32 cellular contexts compared by ENCODE assay signal in genomic region chr11:37718431-37718999, GRCh38.
DNase-seq lines count a peak whose midpoint lies in the region; FAIRE-seq and TF ChIP-seq lines count a peak whose summit lies in the region.
"Had no signal": no experiment of that assay in that cellular context is flagged by ENCODE, and none has a peak within 500 bp of the region (broad histone marks: within the 10 kb centered on the region; RNA-seq: fewer than 3 reads in every experiment).

No MANE protein-coding gene starts in this region.

- no peaks in the 10 kb centered on the region for H3K9me3 ChIP-seq in breast epithelium
- no peaks in the 10 kb centered on the region for H3K9me3 ChIP-seq in mammary epithelial cell (replicated peaks; ENCODE audit: insufficient read depth, low read length)
- H3K9me3 ChIP-seq: psoas muscle had no signal

- H3K27me3 ChIP-seq in breast epithelium: no peaks in the 10 kb centered on the region
- no peaks in the 10 kb centered on the region for H3K27me3 ChIP-seq in mammary epithelial cell (ENCODE audit: insufficient read depth, low read length)
- H3K27me3 ChIP-seq: MG63 had no signal

- TF ChIP-seq POLR2A in breast epithelium (IDR thresholded peaks at IDR 0.05): no peak
- TF ChIP-seq POLR2A in GM12892 (IDR thresholded peaks at IDR 0.05; ENCODE audit: low read depth, low read length): no peak

- no peak overlapping the region for H3K9ac ChIP-seq in mammary epithelial cell (ENCODE audit: insufficient read depth, low read length)
- H3K9ac ChIP-seq: GM23248 had no signal

- dilution Hi-C loops in mammary epithelial cell (cut with HindIII; ENCODE audit: low sequenced_read_pairs): no loop called here

- no peaks in the 10 kb centered on the region for H3K4me1 ChIP-seq in breast epithelium
- no peaks in the 10 kb centered on the region for H3K4me1 ChIP-seq in mammary epithelial cell (ENCODE audit: insufficient read depth, low read length)
- H3K4me1 ChIP-seq: psoas muscle had no signal

- H3K4me3 ChIP-seq in breast epithelium (no peak overlapping the region), mammary epithelial cell (replicated peaks in 1 of 3; ENCODE audit: insufficient read depth in 1 of 3, low read depth in 2 of 3, low read length in 3 of 3) (no peak overlapping the region), foreskin fibroblast (ENCODE audit: low read depth in 1 of 2, low read length in 2 of 2) (no peak overlapping the region)
- H3K4me3 ChIP-seq: GM23248, K562, lung, MG63, psoas muscle had no signal

- 88% methylated on average over 1 of the region's 1 CpG for WGBS in mammary epithelial cell (ENCODE audit: low coverage, missing lambda C conversion rate)

- H3K4me2 ChIP-seq in mammary epithelial cell (ENCODE audit: insufficient read depth, low read depth, low read length): no peak overlapping the region

- H3K9me3 Mint-ChIP-seq in MCF 10A (ENCODE audit: unreplicated experiment): no peaks in the 10 kb centered on the region
- H3K9me3 Mint-ChIP-seq: HFFc6, natural killer cell, type B pancreatic cell had no signal

- H2AFZ ChIP-seq in mammary epithelial cell (ENCODE audit: low read depth, low read length): no peak overlapping the region
- H2AFZ ChIP-seq: GM23248 had no signal

- H3K27ac ChIP-seq in breast epithelium: no peak overlapping the region
- H3K27ac ChIP-seq in mammary epithelial cell (ENCODE audit: insufficient read depth, low read depth, low read length): no peak overlapping the region
- H3K27ac ChIP-seq: GM23248, psoas muscle, WERI-Rb-1 had no signal

- no peak for FAIRE-seq in GM12892 (lab: Jason Lieb, UNC)
- FAIRE-seq: K562, RCC 7860 had no signal

- H3K4me1 Mint-ChIP-seq in MCF 10A (ENCODE audit: insufficient read depth, unreplicated experiment): no peaks in the 10 kb centered on the region
- H3K4me1 Mint-ChIP-seq: CD4-positive, CD25-positive, alpha-beta regulatory T cell; natural killer cell; stimulated activated naive B cell treated with anti-CD40 and anti-IgM and Interleukin-4, amounts not matched to agents 10 μg/mL and 1 μg/mL and 100 μg/mL, for 72 hours had no signal

- BruUV-seq in MCF 10A (replicated peaks; lab: Mats Ljungman, UMichigan): no TSS peak
- no TSS peak for BruUV-seq in mammary epithelial cell (replicated peaks; lab: Mats Ljungman, UMichigan)

- H4K20me1 ChIP-seq in mammary epithelial cell (ENCODE audit: insufficient read depth, low read length): no peaks in the 10 kb centered on the region

- CTCF ChIA-PET in MCF 10A (lab: Yijun Ruan, JAX): no interaction called here
- CTCF ChIA-PET in mammary epithelial cell (lab: Charles Lee; ENCODE audit: low non-redundant PET): no interaction called here

- H3K27me3 Mint-ChIP-seq in MCF 10A (ENCODE audit: insufficient read depth, unreplicated experiment): no peaks in the 10 kb centered on the region
- H3K27me3 Mint-ChIP-seq: CD4-positive, CD25-positive, alpha-beta regulatory T cell; stimulated activated naive B cell treated with anti-CD40 and anti-IgM and Interleukin-4, amounts not matched to agents 10 μg/mL and 1 μg/mL and 100 μg/mL, for 72 hours; type B pancreatic cell had no signal

- no peak overlapping the region for H3K27ac Mint-ChIP-seq in MCF 10A (ENCODE audit: low read depth, unreplicated experiment)
- H3K27ac Mint-ChIP-seq: activated CD8-positive, alpha-beta T cell treated with anti-CD3 and anti-CD28 coated beads, Interleukin-2, amount 10 ng/mL, durations not matched to agents 7 days and 5 days; activated T-helper 2 cell treated with anti-CD3 and anti-CD28 coated beads, Interferon-gamma antibody, Interleukin-2, Interleukin-4, amounts not matched to agents 10 μg/mL and 5 μg/mL and 100 μg/mL, durations not matched to agents 14 hours and 24 hours and 36 hours; CD4-positive, CD25-positive, alpha-beta regulatory T cell; HFFc6; natural killer cell; stimulated activated naive B cell treated with anti-CD40 and anti-IgM and Interleukin-4, amounts not matched to agents 10 μg/mL and 1 μg/mL and 100 μg/mL, for 72 hours; type B pancreatic cell had no signal

- no peaks in the 10 kb centered on the region for H3K79me2 ChIP-seq in mammary epithelial cell (ENCODE audit: insufficient read depth, low read length)

- POLR2A ChIA-PET in MCF 10A (lab: Yijun Ruan, JAX): no interaction called here

- peak; percentile 64 for DNase-seq in MCF 10A (ENCODE audit: unreplicated experiment)
- no peak for DNase-seq in breast epithelium (ENCODE audit: low spot score in 2 of 2)
- DNase-seq in mammary epithelial cell: peak; percentile 4
- DNase-seq in foreskin fibroblast: peak; percentile 21 to 53
- DNase-seq in GM12892 (ENCODE audit: insufficient read length): no peak
- DNase-seq in central memory CD4-positive, alpha-beta T cell: no peak
- no peak for DNase-seq in NCI-H2227 treated with DMSO at 0.1 percent for 48 hours (lab: John Stamatoyannopoulos, UW)
- no peak for DNase-seq in AG08396 (ENCODE audit: low spot score)
- DNase-seq: activated CD4-positive, alpha-beta T cell treated with anti-CD3 and anti-CD28 coated beads for 4 hours; activated CD8-positive, alpha-beta T cell treated with anti-CD3 and anti-CD28 coated beads, Interleukin-2, amount 10 ng/mL, durations not matched to agents 7 days and 5 days; activated naive CD4-positive, alpha-beta T cell treated with anti-CD3 and anti-CD28 coated beads, Interleukin-2, amount 50 U/mL, for 16 hours; Calu3; CD4-positive, CD25-positive, alpha-beta regulatory T cell; DND-41; GM23248; HFFc6; MG63; natural killer cell; NCI-H1105 treated with DMSO at 0.1 percent for 48 hours; NCI-H1930; NCI-H774; nucleus accumbens; psoas muscle; SHP77 treated with DMSO at 0.1 percent for 48 hours; stimulated activated naive B cell treated with anti-CD40 and anti-IgM and Interleukin-4, amounts not matched to agents 10 μg/mL and 1 μg/mL and 100 μg/mL, for 72 hours; T-helper 9 cell; WERI-Rb-1 had no signal

- in situ Hi-C loops in mammary epithelial cell (cut with MboI; ENCODE audit: low sequenced_read_pairs in 2 of 2): no loop called here

- no peak for TF ChIP-seq CTCF in MCF 10A (IDR thresholded peaks at IDR 0.05; ENCODE audit: unreplicated experiment)
- TF ChIP-seq CTCF in breast epithelium (IDR thresholded peaks at IDR 0.05): no peak
- TF ChIP-seq CTCF in mammary epithelial cell (conservative IDR thresholded peaks at IDR 0.05 in 1 of 2, IDR thresholded peaks at IDR 0.05 in 1 of 2; ENCODE audit: extremely low read depth in 1 of 2, insufficient read depth in 1 of 2, low read depth in 1 of 2, low read length in 2 of 2): no peak
- TF ChIP-seq CTCF in foreskin fibroblast (IDR thresholded peaks at IDR 0.05; ENCODE audit: low read depth, low read length): no peak

- intact Hi-C loops in MCF 10A (cut with micrococcal nuclease): no loop called here
- intact Hi-C loops in breast epithelium (cut with DNase I; ENCODE audit: low total_unique reads): no loop called here
- intact Hi-C loops in mammary epithelial cell (cut with micrococcal nuclease): no loop called here

- H3K36me3 Mint-ChIP-seq in MCF 10A (ENCODE audit: insufficient read depth, unreplicated experiment): no peaks in the 10 kb centered on the region
- H3K36me3 Mint-ChIP-seq: CD4-positive, CD25-positive, alpha-beta regulatory T cell; stimulated activated naive B cell treated with anti-CD40 and anti-IgM and Interleukin-4, amounts not matched to agents 10 μg/mL and 1 μg/mL and 100 μg/mL, for 72 hours; type B pancreatic cell had no signal

- no peak overlapping the region for H3K4me3 Mint-ChIP-seq in MCF 10A (ENCODE audit: unreplicated experiment)
- H3K4me3 Mint-ChIP-seq: activated CD8-positive, alpha-beta T cell treated with anti-CD3 and anti-CD28 coated beads, Interleukin-2, amount 10 ng/mL, durations not matched to agents 7 days and 5 days; CD4-positive, CD25-positive, alpha-beta regulatory T cell; HFFc6; natural killer cell; stimulated activated naive B cell treated with anti-CD40 and anti-IgM and Interleukin-4, amounts not matched to agents 10 μg/mL and 1 μg/mL and 100 μg/mL, for 72 hours; type B pancreatic cell had no signal

- no peaks in the 10 kb centered on the region for H3K36me3 ChIP-seq in breast epithelium
- H3K36me3 ChIP-seq in mammary epithelial cell (ENCODE audit: insufficient read depth, low read length): no peaks in the 10 kb centered on the region
- H3K36me3 ChIP-seq: MG63, WERI-Rb-1 had no signal

Comparison
In these comparisons a context has a peak if more than half of its experiments do, and no peak if none do; other contexts are left out.
1. DNase-seq: peak in MCF 10A (single experiment), mammary epithelial cell (single experiment) and foreskin fibroblast (2 of 2); none in breast epithelium (0 of 2), GM12892 (single experiment), central memory CD4-positive, alpha-beta T cell (single experiment), NCI-H2227 treated with DMSO at 0.1 percent for 48 hours (single experiment) and AG08396 (single experiment).